In the genomic region with DNA sequence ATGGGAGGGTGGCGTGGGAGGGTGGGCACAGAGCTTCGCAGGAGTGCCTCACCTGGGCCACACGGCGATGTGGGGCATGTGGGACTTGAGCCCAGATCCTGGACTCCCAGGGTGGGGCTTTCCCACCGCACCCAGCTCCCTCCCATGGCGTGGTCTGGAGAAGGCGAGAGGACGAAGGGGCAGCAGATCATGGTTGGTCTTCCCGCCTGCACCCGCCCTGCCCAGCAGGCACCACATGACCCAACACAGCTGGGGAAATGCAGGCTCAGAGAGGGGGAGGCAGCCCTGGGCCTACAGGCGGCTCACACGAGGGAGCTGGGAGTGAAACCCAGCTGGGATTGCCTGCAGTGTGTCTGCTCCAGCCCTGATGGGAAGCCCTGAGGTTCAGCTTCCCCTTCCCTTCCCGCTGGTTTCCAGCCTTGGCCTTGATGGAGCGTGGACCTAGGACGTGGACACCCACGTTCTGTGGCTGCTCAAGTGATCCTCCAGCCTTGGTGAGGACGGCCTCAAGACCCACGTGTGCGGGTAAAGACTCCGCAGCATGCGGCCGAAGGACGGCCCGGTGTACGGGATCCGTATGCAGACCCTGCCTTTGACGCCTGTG, we compare ENCODE assay signal across 28 cellular contexts. TPM values are rescaled to one million over a fixed set of nuclear protein-coding genes. Genes with fewer than 3 reads are reported as not detected.
A peak's percentile ranks its signal among the peaks of the same experiment; 100 is the strongest.
DNase-seq lines count a peak whose midpoint lies in the region; ATAC-seq and TF ChIP-seq lines count a peak whose summit lies in the region.
"Had no signal": no experiment of that assay in that cellular context is flagged by ENCODE, and none has a peak within 500 bp of the region (broad histone marks: within the 10 kb centered on the region; RNA-seq: fewer than 3 reads in every experiment).

No MANE protein-coding gene starts in this region.

- peaks cover 11% of the 10 kb centered on the region for H3K36me3 ChIP-seq in WERI-Rb-1
- H3K36me3 ChIP-seq in transverse colon = no peaks in the 10 kb centered on the region

- H3K9me3 Mint-ChIP-seq in type B pancreatic cell = no peaks in the 10 kb centered on the region
- H3K9me3 Mint-ChIP-seq: activated T-cell treated with anti-CD3 and anti-CD28 coated beads, Interleukin-2, amount 50 U/mL, for 24 hours; neural crest cell had no signal

- H3K4me3 Mint-ChIP-seq in type B pancreatic cell = no peak overlapping the region
- H3K4me3 Mint-ChIP-seq: activated T-cell treated with anti-CD3 and anti-CD28 coated beads, Interleukin-2, amount 50 U/mL, for 24 hours; neural crest cell had no signal

- 81% methylated on average over 27 of the region's 27 CpGs; no CpG with 5 or more reads in 1 of the 2 donors for WGBS in transverse colon (ENCODE audit: low coverage in 1 of 2), 2 donors

- TF ChIP-seq POLR2A in transverse colon (IDR thresholded peaks at IDR 0.05) = no peak

- H3K9me3 ChIP-seq in WERI-Rb-1 (ENCODE audit: severe bottlenecking) = no peaks in the 10 kb centered on the region
- no peaks in the 10 kb centered on the region for H3K9me3 ChIP-seq in transverse colon
- H3K9me3 ChIP-seq: body of pancreas had no signal

- peaks cover 4 to 22% (median 7%) of the 10 kb centered on the region in 4 donors for H3K4me1 ChIP-seq in transverse colon
- H3K4me1 ChIP-seq: body of pancreas had no signal

- no peaks in the 10 kb centered on the region for H3K4me1 Mint-ChIP-seq in type B pancreatic cell (ENCODE audit: unreplicated experiment)
- H3K4me1 Mint-ChIP-seq: neural crest cell had no signal

- in situ Hi-C loops in transverse colon (cut with MboI; ENCODE audit: low pct_ligation_motif_present in 1 of 4, low pct_unique_long_range_greater_than_20kb in 1 of 4, low sequenced_read_pairs in 3 of 4) = no loop called here

- H3K27ac ChIP-seq in WERI-Rb-1 (peak overlapping the region; percentile 76), transverse colon (peak overlapping the region; percentile 19 to 65 (median 43))

- no peak for TF ChIP-seq EP300 in transverse colon (IDR thresholded peaks at IDR 0.05; ENCODE audit: low read depth)

- ATAC-seq in Right ventricle myocardium superior (ENCODE audit: poor library complexity) (peak; percentile 3), GM19328 (IDR thresholded peaks at IDR 0.05; ENCODE audit: unreplicated experiment) (no peak)
- ATAC-seq: esophagus mucosa, HCT116, left colon had no signal

- no peak for DNase-seq in WERI-Rb-1
- DNase-seq in Right ventricle myocardium superior = no peak
- DNase-seq in myocyte (ENCODE audit: low read depth) = peak; percentile 52
- no peak for DNase-seq in transverse colon
- DNase-seq in DMS114 treated with DMSO at 0.1 percent for 48 hours (lab: John Stamatoyannopoulos, UW; ENCODE audit: unreplicated experiment) = no peak
- DNase-seq in type B pancreatic cell (ENCODE audit: extremely low spot score, unreplicated experiment) = no peak
- DNase-seq in epidermal melanocyte (ENCODE audit: insufficient read length, low spot score) = no peak
- DNase-seq: activated CD8-positive, alpha-beta memory T cell treated with anti-CD3 and anti-CD28 coated beads for 24 hours; activated gamma-delta T cell treated with Interleukin-2 at 50 U/mL for 16 hours; activated T-cell treated with anti-CD3 and anti-CD28 coated beads, Interleukin-2, amount 50 U/mL, for 24 hours; effector CD8-positive, alpha-beta T cell; NCI-H1092; NCI-H1930; NCI-H526 treated with DMSO at 0.1 percent for 48 hours; stimulated activated CD4-positive, alpha-beta T cell treated with anti-CD3 and anti-CD28 coated beads, Interleukin-1b, Interleukin-23, amount 100 ng/mL, for 48 hours had no signal

- H3K36me3 Mint-ChIP-seq in type B pancreatic cell = no peaks in the 10 kb centered on the region

- no peak overlapping the region for H3K27ac Mint-ChIP-seq in type B pancreatic cell
- H3K27ac Mint-ChIP-seq: activated T-cell treated with anti-CD3 and anti-CD28 coated beads, Interleukin-2, amount 50 U/mL, for 24 hours had no signal

- intact Hi-C loops in Right ventricle myocardium superior (cut with DNase I) (loop anchor here (10.0 kb wide), 1 partner anchor 48 kb away; no protein-coding TSS in a partner anchor), transverse colon (cut with DNase I; ENCODE audit: low total_unique reads) (no loop called here)

- H3K27me3 ChIP-seq in WERI-Rb-1 (ENCODE audit: insufficient read depth, low read depth, severe bottlenecking) (no peaks in the 10 kb centered on the region), transverse colon (no peaks in the 10 kb centered on the region)
- H3K27me3 ChIP-seq: body of pancreas had no signal

- H3K4me3 ChIP-seq in WERI-Rb-1 (ENCODE audit: low read depth, low read length) = no peak overlapping the region
- no peak overlapping the region for H3K4me3 ChIP-seq in transverse colon
- H3K4me3 ChIP-seq: body of pancreas, skin epidermis had no signal

- H3K27me3 Mint-ChIP-seq in type B pancreatic cell = no peaks in the 10 kb centered on the region
- H3K27me3 Mint-ChIP-seq: activated T-cell treated with anti-CD3 and anti-CD28 coated beads, Interleukin-2, amount 50 U/mL, for 24 hours had no signal

- TF ChIP-seq CTCF in WERI-Rb-1 (IDR thresholded peaks at IDR 0.05; ENCODE audit: low read depth, low read length) (no peak), transverse colon (IDR thresholded peaks at IDR 0.05) (no peak), type B pancreatic cell (conservative IDR thresholded peaks at IDR 0.05) (no peak)

RNA-seq across cellular contexts. Expression of a gene that starts 20.0 kb away (rescaled TPM):
- not detected for total RNA-seq in Right ventricle myocardium superior
- total RNA-seq in myocyte = 0.11 TPM in 1 of 2 replicates, not detected in the other
- not detected for polyA plus RNA-seq in myocyte (2012)
- not detected for total RNA-seq in transverse colon
- total RNA-seq in type B pancreatic cell (ENCODE audit: low replicate concordance) = 0.31 TPM in 1 of 2 replicates, not detected in the other
- total RNA-seq: body of pancreas; esophagus mucosa; glomerular endothelial cell; left colon; mucosa of gallbladder; neural crest cell; RPMI7951; subcutaneous adipose tissue; T-helper 1 cell treated with Interleukin-12 subunit alpha and Interleukin-12 subunit beta and Interleukin-4 antibody, amounts not matched to agents 30 ng/mL and 1 ng/mL, for 36 hours had no signal
- polyA plus RNA-seq: AG04450 had no signal

RNA-seq across cellular contexts. Expression of a gene that starts 29.5 kb away (rescaled TPM):
- total RNA-seq in Right ventricle myocardium superior (53.0 TPM), myocyte (60.1 and 69.5 TPM in 2 replicates), transverse colon (10 to 100 TPM in 3 of 4 donors, 1 to 10 TPM in 1; 9.8 to 34.4 (median 19.7) TPM), type B pancreatic cell (ENCODE audit: low replicate concordance) (80.4 and 91.4 TPM in 2 replicates)
- polyA plus RNA-seq in myocyte (2012) = 216 TPM

RNA-seq across cellular contexts. Expression of a gene that starts 29.7 kb away (rescaled TPM):
- total RNA-seq in Right ventricle myocardium superior (15.9 TPM), myocyte (26.8 and 34.8 TPM in 2 replicates), transverse colon (100 to 1,000 TPM in 1 of 4 donors, 10 to 100 TPM in 3; 45.7 to 101 (median 75.6) TPM), type B pancreatic cell (ENCODE audit: low replicate concordance) (30.2 and 32.5 TPM in 2 replicates)
- 32.0 TPM for polyA plus RNA-seq in myocyte (2012)
